ENCODE assay signal across 25 cellular contexts in genomic region chr4:8122746-8123145, GRCh38. TPM values are rescaled to one million over a fixed set of nuclear protein-coding genes. Genes with fewer than 3 reads are reported as not detected.
DNase-seq lines count a peak whose midpoint lies in the region; ATAC-seq and TF ChIP-seq lines count a peak whose summit lies in the region.
"Had no signal": no experiment of that assay in that cellular context is flagged by ENCODE, and none has a peak within 500 bp of the region (broad histone marks: within the 10 kb centered on the region; RNA-seq: fewer than 3 reads in every experiment).

No MANE protein-coding gene starts in this region.

- no peaks in the 10 kb centered on the region for H3K36me3 Mint-ChIP-seq in mesothelial cell of epicardium
- H3K36me3 Mint-ChIP-seq: CD8-positive, alpha-beta T cell had no signal

- DNase-seq in H7 (peak; percentile 35), mesothelial cell of epicardium (ENCODE audit: low spot score in 2 of 2, unreplicated experiment in 2 of 2) (no peak), neuronal stem cell (ENCODE audit: low spot score) (no peak), SIG-M5 treated with dmso at 0.1 percent for 504 hours (lab: John Stamatoyannopoulos, UW; ENCODE audit: unreplicated experiment) (no peak), KBM-7 (no peak), glomerular visceral epithelial cell (ENCODE audit: extremely low spot score) (no peak)
- DNase-seq: AML-193; CD8-positive, alpha-beta T cell; DMS 273 treated with DMSO at 0.1 percent for 48 hours; DMS79; GDM1; NCI-H1417 treated with DMSO at 0.1 percent for 48 hours; NCI-H1694 treated with DMSO at 0.1 percent for 48 hours; NCI-H2081; NCI-H2171; NCI-H226; NCI-H510A treated with DMSO at 0.1 percent for 48 hours; Peyer's patch had no signal

- no peaks in the 10 kb centered on the region for H3K27me3 Mint-ChIP-seq in mesothelial cell of epicardium (ENCODE audit: low read depth)

- H3K4me3 ChIP-seq in BLaER1, result no peak overlapping the region
- no peak overlapping the region for H3K4me3 ChIP-seq in H7 (ENCODE audit: insufficient read depth, low read depth, low read length)
- no peak overlapping the region for H3K4me3 ChIP-seq in neuronal stem cell (ENCODE audit: low read length in 2 of 2)
- H3K4me3 ChIP-seq: A549, GM12878, Peyer's patch, SJSA1 had no signal

- peak overlapping the region; percentile 68 for H2BK15ac ChIP-seq in neuronal stem cell (ENCODE audit: low read length)

- H3K18ac ChIP-seq in neuronal stem cell (ENCODE audit: low read length), result peak overlapping the region; percentile 90

- no peak overlapping the region for H3K4me3 Mint-ChIP-seq in mesothelial cell of epicardium
- H3K4me3 Mint-ChIP-seq: CD8-positive, alpha-beta T cell had no signal

- TF ChIP-seq CTCF in mesothelial cell of epicardium (IDR thresholded peaks at IDR 0.05; ENCODE audit: unreplicated experiment), result no peak

- no peak overlapping the region for H3K14ac ChIP-seq in neuronal stem cell (ENCODE audit: low read length)

- H3K36me3 ChIP-seq in BLaER1 (no peaks in the 10 kb centered on the region), H7 (replicated peaks; ENCODE audit: control insufficient read depth, insufficient read depth, low read length) (no peaks in the 10 kb centered on the region), neuronal stem cell (replicated peaks in 1 of 2; ENCODE audit: control insufficient read depth in 2 of 2, insufficient read depth in 2 of 2, low read length in 2 of 2) (no peaks in the 10 kb centered on the region)
- H3K36me3 ChIP-seq: Peyer's patch, SJSA1 had no signal

- H2BK5ac ChIP-seq in neuronal stem cell (ENCODE audit: low read length), result peak overlapping the region; percentile 47

- H4K91ac ChIP-seq in neuronal stem cell (ENCODE audit: low read depth, low read length, poor library complexity), result no peak overlapping the region

- no peak overlapping the region for H3K4ac ChIP-seq in neuronal stem cell (ENCODE audit: low read length)

- no peaks in the 10 kb centered on the region for H4K20me1 ChIP-seq in BLaER1

- H4K8ac ChIP-seq in neuronal stem cell (ENCODE audit: low read depth, low read length), result no peak overlapping the region

- ATAC-seq in GM19324 (IDR thresholded peaks at IDR 0.05; ENCODE audit: low FRiP score, unreplicated experiment), result no peak
- ATAC-seq: A549; CD8-positive, alpha-beta T cell; GM12878 had no signal

- H3K4me1 ChIP-seq in BLaER1 (peaks cover 93% of the 10 kb centered on the region), neuronal stem cell (ENCODE audit: control insufficient read depth in 2 of 2, insufficient read depth in 1 of 2, low read depth in 1 of 2, low read length in 2 of 2) (peaks cover 0 to 8% of the 10 kb centered on the region in 2 donors)
- H3K4me1 ChIP-seq: A549, Peyer's patch, SJSA1 had no signal

- no peaks in the 10 kb centered on the region; the same call in 1 of the 2 replicates for H3K9me3 ChIP-seq in BLaER1
- no peaks in the 10 kb centered on the region for H3K9me3 ChIP-seq in neuronal stem cell (replicated peaks in 1 of 2; ENCODE audit: control insufficient read depth in 2 of 2, insufficient read depth in 1 of 2, low read depth in 1 of 2, low read length in 2 of 2)
- H3K9me3 ChIP-seq: A549, Peyer's patch, SJSA1 had no signal

- H3K9me3 Mint-ChIP-seq in mesothelial cell of epicardium, result no peaks in the 10 kb centered on the region
- H3K9me3 Mint-ChIP-seq: CD8-positive, alpha-beta T cell had no signal

- H3K9ac ChIP-seq in BLaER1, result peak overlapping the region; percentile 27; the same call in 1 of the 2 replicates
- H3K9ac ChIP-seq in neuronal stem cell (ENCODE audit: low read depth, low read length, poor library complexity), result peak overlapping the region; percentile 7
- H3K9ac ChIP-seq: KMS-11 had no signal

- no peak overlapping the region for H3K27ac ChIP-seq in BLaER1
- H3K27ac ChIP-seq in neuronal stem cell (replicated peaks; ENCODE audit: low read length), result no peak overlapping the region
- H3K27ac ChIP-seq: A549, C4-2B, KMS-11, Peyer's patch, SJSA1 had no signal

- H3K27me3 ChIP-seq in BLaER1, result no peaks in the 10 kb centered on the region; the same call in 1 of the 2 replicates
- H3K27me3 ChIP-seq in H7 (ENCODE audit: control insufficient read depth, insufficient read depth, low read length), result no peaks in the 10 kb centered on the region
- H3K27me3 ChIP-seq in neuronal stem cell (ENCODE audit: control insufficient read depth in 3 of 3, insufficient read depth in 3 of 3, low read depth in 1 of 3, low read length in 3 of 3), result peaks cover 0 to 43% (median 0%) of the 10 kb centered on the region in 3 experiments
- H3K27me3 ChIP-seq: Peyer's patch had no signal

- H2BK12ac ChIP-seq in neuronal stem cell (ENCODE audit: low read length), result peak overlapping the region; percentile 61

- no peak overlapping the region for H3K23ac ChIP-seq in neuronal stem cell (ENCODE audit: low read depth, low read length, poor library complexity)

- WGBS in neuronal stem cell (ENCODE audit: extremely low coverage in 2 of 2, insufficient read length in 2 of 2, insufficient replicate concordance in 1 of 2), 2 donors, result no CpG with 5 or more reads among the region's 10 CpGs

- no peaks in the 10 kb centered on the region for H3K79me1 ChIP-seq in neuronal stem cell (ENCODE audit: low read depth, low read length)

- H3K27ac Mint-ChIP-seq in mesothelial cell of epicardium, result peak overlapping the region; percentile 25
- H3K27ac Mint-ChIP-seq: CD8-positive, alpha-beta T cell had no signal

- in situ Hi-C loops in KBM-7 (cut with MboI; ENCODE audit: low pct_unique_long_range_greater_than_20kb, low sequenced_read_pairs), result no loop called here

- no peak overlapping the region for H2BK120ac ChIP-seq in neuronal stem cell (ENCODE audit: low read depth, low read length)

- H2AK5ac ChIP-seq in neuronal stem cell (ENCODE audit: low read depth, low read length), result peak overlapping the region; percentile 73

- H2AFZ ChIP-seq in neuronal stem cell (ENCODE audit: low read length), result no peak overlapping the region

- peaks cover 27% of the 10 kb centered on the region for H3K4me1 Mint-ChIP-seq in mesothelial cell of epicardium

- H3K4me2 ChIP-seq in BLaER1 (peak overlapping the region; percentile 63), neuronal stem cell (ENCODE audit: insufficient read depth, low read length, poor library complexity, severe bottlenecking) (no peak overlapping the region)
- H3K4me2 ChIP-seq: A549, KMS-11 had no signal

RNA-seq across cellular contexts. Expression of gene ABLIM2, which starts 35.9 kb away (rescaled TPM):
- 1.6 and 1.9 TPM in 2 replicates for total RNA-seq in H7 (2014; rRNA removed; shearing (Covaris generic))
- 2.7 to 3.5 TPM (median 3.1 TPM) in 3 replicates for total RNA-seq in mesothelial cell of epicardium
- 0.78 TPM for polyA plus RNA-seq in neuronal stem cell (2013, experiment 1 of 2)
- polyA plus RNA-seq in neuronal stem cell (2013, experiment 2 of 2), result 0.93 TPM
